In the genomic region with DNA sequence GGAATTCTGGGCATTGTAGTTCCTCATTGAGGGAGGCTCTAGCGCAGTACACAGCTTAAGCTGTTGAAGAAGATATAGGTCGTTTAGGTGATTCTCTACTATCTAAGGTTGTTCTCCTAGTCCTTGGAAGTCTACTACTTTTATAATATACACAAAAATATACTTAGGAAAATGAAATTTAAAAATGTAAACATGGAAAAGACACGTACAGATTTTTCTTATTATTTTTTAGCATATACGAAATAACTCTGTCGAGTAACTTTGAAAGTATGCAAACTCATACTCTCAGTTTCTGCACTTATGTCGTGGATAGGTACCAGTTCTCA, we compare ENCODE assay signal across 8 cellular contexts. TPM values are rescaled to one million over a fixed set of nuclear protein-coding genes. Genes with fewer than 3 reads are reported as not detected.
DNase-seq lines count a peak whose midpoint lies in the region; ATAC-seq and TF ChIP-seq lines count a peak whose summit lies in the region.

No MANE protein-coding gene starts in this region.

- no peak overlapping the region for H3K4me2 ChIP-seq in mesendoderm (ENCODE audit: low read length)

- H2BK5ac ChIP-seq in mesendoderm (ENCODE audit: low read length) = no peak overlapping the region

- no peak overlapping the region for H2BK15ac ChIP-seq in mesendoderm (replicated peaks; ENCODE audit: low read depth)

- H3K36me3 ChIP-seq in RWPE2 (ENCODE audit: low read depth) (peaks cover 28% of the 10 kb centered on the region), mesendoderm (ENCODE audit: control insufficient read depth, insufficient read depth, low read length) (no peaks in the 10 kb centered on the region)

- no CpG with 5 or more reads among the region's 6 CpGs for WGBS in mesendoderm (ENCODE audit: extremely low coverage, insufficient coverage, low lambda C conversion rate)

- ATAC-seq in GM18867 (IDR thresholded peaks at IDR 0.05; ENCODE audit: unreplicated experiment) = peak; percentile 15
- ATAC-seq in RWPE2 (ENCODE audit: low read depth) = no peak

- H3K23ac ChIP-seq in mesendoderm (ENCODE audit: low read length) = no peak overlapping the region

- H3K4me1 ChIP-seq in RWPE2 (ENCODE audit: insufficient read depth, poor library complexity, severe bottlenecking) (peaks cover 27% of the 10 kb centered on the region), mesendoderm (ENCODE audit: control insufficient read depth, low read depth, low read length) (no peaks in the 10 kb centered on the region)

- no peak overlapping the region for H3K18ac ChIP-seq in mesendoderm (ENCODE audit: low read length)

- no peaks in the 10 kb centered on the region for H3K9me3 ChIP-seq in RWPE2 (ENCODE audit: severe bottlenecking)

- H2BK120ac ChIP-seq in mesendoderm (ENCODE audit: low read depth, low read length) = no peak overlapping the region

- peak overlapping the region; percentile 55 for H3K4me3 ChIP-seq in RWPE2 (ENCODE audit: severe bottlenecking)
- H3K4me3 ChIP-seq in fibroblast of mammary gland (ENCODE audit: control insufficient read depth, low read depth, low read length) = peak overlapping the region; percentile 94
- H3K4me3 ChIP-seq in skeletal muscle cell (ENCODE audit: low read depth, low read length) = peak overlapping the region; percentile 75
- H3K4me3 ChIP-seq in mesendoderm (ENCODE audit: low read length) = no peak overlapping the region

- H3K79me1 ChIP-seq in mesendoderm (ENCODE audit: low read length) = peaks cover 1% of the 10 kb centered on the region

- no peak overlapping the region for H2AK5ac ChIP-seq in mesendoderm (ENCODE audit: low read length)

- peaks cover 5% of the 10 kb centered on the region for H3K79me2 ChIP-seq in mesendoderm (ENCODE audit: control insufficient read depth, insufficient read depth, low read length)

- H4K8ac ChIP-seq in mesendoderm (ENCODE audit: low read depth, low read length) = no peak overlapping the region

- no peak overlapping the region for H3K9ac ChIP-seq in mesendoderm (ENCODE audit: low read length)

- no peak overlapping the region for H3K56ac ChIP-seq in mesendoderm (ENCODE audit: low read length)

- no peak overlapping the region for H4K5ac ChIP-seq in mesendoderm (ENCODE audit: low read length)

- no peak overlapping the region for H3K4ac ChIP-seq in mesendoderm (ENCODE audit: low read depth, low read length)

- DNase-seq in RWPE2 (ENCODE audit: low spot score) (no peak), fibroblast of mammary gland (ENCODE audit: low read depth) (no peak), skeletal muscle cell (ENCODE audit: low read depth) (no peak), NCI-H187 treated with DMSO at 0.1 percent for 48 hours (lab: John Stamatoyannopoulos, UW) (no peak), mesendoderm (no peak), T1000 (lab: John Stamatoyannopoulos, UW) (no peak), DMS 273 (lab: John Stamatoyannopoulos, UW; ENCODE audit: unreplicated experiment) (no peak)

- TF ChIP-seq CTCF in RWPE2 (IDR thresholded peaks at IDR 0.05; ENCODE audit: poor library complexity, severe bottlenecking) = no peak
- no peak for TF ChIP-seq CTCF in fibroblast of mammary gland (conservative IDR thresholded peaks at IDR 0.05; ENCODE audit: control insufficient read depth, insufficient read depth, low read depth, low read length)

- H3K27me3 ChIP-seq in RWPE2 (ENCODE audit: insufficient read depth, poor library complexity, severe bottlenecking) (no peaks in the 10 kb centered on the region), mesendoderm (ENCODE audit: insufficient read depth, low read length, poor library complexity) (no peaks in the 10 kb centered on the region)

- no peak overlapping the region for H3K27ac ChIP-seq in RWPE2 (ENCODE audit: poor library complexity, severe bottlenecking)
- no peak overlapping the region for H3K27ac ChIP-seq in mesendoderm (ENCODE audit: low read depth, low read length)

RNA-seq across cellular contexts. Expression of gene FASTKD1, which starts 0.3 kb away (rescaled TPM):
- polyA plus RNA-seq in mesendoderm (2013, experiment 1 of 2) = 46.6 TPM
- 43.7 TPM for polyA plus RNA-seq in mesendoderm (2013, experiment 2 of 2)

RNA-seq across cellular contexts. Expression of gene PPIG, which starts 10.2 kb away (rescaled TPM):
- polyA plus RNA-seq in mesendoderm (2013, experiment 1 of 2) = 143 TPM
- 144 TPM for polyA plus RNA-seq in mesendoderm (2013, experiment 2 of 2)
